8 cellular contexts compared by ENCODE assay signal in genomic region chr7:16660702-16661464, GRCh38. TPM values are rescaled to one million over a fixed set of nuclear protein-coding genes. Genes with fewer than 3 reads are reported as not detected.
DNase-seq lines count a peak whose midpoint lies in the region; ATAC-seq and TF ChIP-seq lines count a peak whose summit lies in the region.
"Had no signal": no experiment of that assay in that cellular context is flagged by ENCODE, and none has a peak within 500 bp of the region (broad histone marks: within the 10 kb centered on the region; RNA-seq: fewer than 3 reads in every experiment).

No MANE protein-coding gene starts in this region.

- TF ChIP-seq CTCF in choroid plexus epithelial cell (conservative IDR thresholded peaks at IDR 0.05; ENCODE audit: low read depth, low read length) = no peak

- no peak overlapping the region for H3K27ac Mint-ChIP-seq in naive thymus-derived CD4-positive, alpha-beta T cell

- H3K27me3 Mint-ChIP-seq in naive thymus-derived CD4-positive, alpha-beta T cell = no peaks in the 10 kb centered on the region

- CTCF ChIA-PET in naive thymus-derived CD4-positive, alpha-beta T cell (lab: Charles Lee) = no interaction called here

- peaks cover 0 to 29% (median 18%) of the 10 kb centered on the region in 5 donors for H3K36me3 Mint-ChIP-seq in naive thymus-derived CD4-positive, alpha-beta T cell

- POLR2A ChIA-PET in naive thymus-derived CD4-positive, alpha-beta T cell (lab: Charles Lee) = interaction anchor here (0.6 kb wide), 1 partner anchor 13 kb away, joined by 5 read pairs; no protein-coding TSS in a partner anchor

- no peaks in the 10 kb centered on the region for H3K27me3 ChIP-seq in naive thymus-derived CD4-positive, alpha-beta T cell (ENCODE audit: control insufficient read depth in 2 of 2, insufficient read depth in 2 of 2, low read length in 2 of 2)

- H3K9me3 Mint-ChIP-seq in naive thymus-derived CD4-positive, alpha-beta T cell = no peaks in the 10 kb centered on the region

- ATAC-seq in naive thymus-derived CD4-positive, alpha-beta T cell = peak; percentile 59
- no peak for ATAC-seq in GM19455 (IDR thresholded peaks at IDR 0.05; ENCODE audit: unreplicated experiment)

- intact Hi-C loops in naive thymus-derived CD4-positive, alpha-beta T cell (cut with micrococcal nuclease) = loop anchor here in 1 of 2 donors (2.0 kb wide), 1 partner anchor 16 kb away; no protein-coding TSS in a partner anchor

- no peaks in the 10 kb centered on the region for H3K9me3 ChIP-seq in naive thymus-derived CD4-positive, alpha-beta T cell (ENCODE audit: control insufficient read depth in 2 of 3, low read length in 3 of 3)

- H3K4me3 ChIP-seq in choroid plexus epithelial cell (ENCODE audit: low read depth, low read length) = no peak overlapping the region
- H3K4me3 ChIP-seq in naive thymus-derived CD4-positive, alpha-beta T cell (ENCODE audit: low read length) = no peak overlapping the region

- H3K4me1 ChIP-seq in naive thymus-derived CD4-positive, alpha-beta T cell (ENCODE audit: control insufficient read depth in 2 of 2, insufficient read depth in 2 of 2, low read length in 2 of 2) = no peaks in the 10 kb centered on the region

- no peak overlapping the region for H3K27ac ChIP-seq in naive thymus-derived CD4-positive, alpha-beta T cell (ENCODE audit: low read depth, low read length)

- DNase-seq in EL = peak; percentile 79
- DNase-seq in MV-4-11 (lab: John Stamatoyannopoulos, UW) = peak; percentile 69
- DNase-seq in choroid plexus epithelial cell (ENCODE audit: low read depth) = peak; percentile 45
- no peak for DNase-seq in naive thymus-derived CD4-positive, alpha-beta T cell
- DNase-seq in NCI-H187 treated with DMSO at 0.1 percent for 48 hours (lab: John Stamatoyannopoulos, UW) = no peak
- DNase-seq in NCI-H510A treated with DMSO at 0.1 percent for 48 hours (lab: John Stamatoyannopoulos, UW) = no peak
- DNase-seq: activated naive CD4-positive, alpha-beta T cell treated with anti-CD3 and anti-CD28 coated beads, Interleukin-2, amount 50 U/mL, for 16 hours had no signal

- peak overlapping the region in 1 of 10 donors; percentile 19 for H3K4me3 Mint-ChIP-seq in naive thymus-derived CD4-positive, alpha-beta T cell

- peaks cover 15 to 58% (median 44%) of the 10 kb centered on the region in 7 donors for H3K4me1 Mint-ChIP-seq in naive thymus-derived CD4-positive, alpha-beta T cell

- peaks cover 0 to 5% (median 0%) of the 10 kb centered on the region in 3 experiments for H3K36me3 ChIP-seq in naive thymus-derived CD4-positive, alpha-beta T cell (ENCODE audit: control insufficient read depth in 2 of 3, insufficient read depth in 3 of 3, low read length in 3 of 3)

RNA-seq across cellular contexts. Expression of gene BZW2, which starts 14.9 kb away (rescaled TPM):
- 10 to 100 TPM; 24.6 to 52.1 (median 28.0) TPM for total RNA-seq in naive thymus-derived CD4-positive, alpha-beta T cell
- 10 to 100 TPM; 73.2 to 79.3 TPM for polyA plus RNA-seq in naive thymus-derived CD4-positive, alpha-beta T cell

RNA-seq across cellular contexts. Expression of gene ANKMY2, which starts 15.3 kb away (rescaled TPM):
- 10 to 100 TPM in 2 of 5 experiments, 1 to 10 TPM in 3; 6.3 to 16.4 (median 8.7) TPM for total RNA-seq in naive thymus-derived CD4-positive, alpha-beta T cell
- polyA plus RNA-seq in naive thymus-derived CD4-positive, alpha-beta T cell = 10 to 100 TPM; 15.4 to 15.6 TPM

Comparison
In these comparisons a context has a peak if more than half of its experiments do, and no peak if none do; other contexts are left out.
1. DNase-seq: peak in EL (single experiment), MV-4-11 (single experiment) and choroid plexus epithelial cell (single experiment); none in naive thymus-derived CD4-positive, alpha-beta T cell (0 of 9), NCI-H187 treated with DMSO at 0.1 percent for 48 hours (single experiment) and NCI-H510A treated with DMSO at 0.1 percent for 48 hours (single experiment).